ENCODE assay signal across 21 cellular contexts in the genomic region with DNA sequence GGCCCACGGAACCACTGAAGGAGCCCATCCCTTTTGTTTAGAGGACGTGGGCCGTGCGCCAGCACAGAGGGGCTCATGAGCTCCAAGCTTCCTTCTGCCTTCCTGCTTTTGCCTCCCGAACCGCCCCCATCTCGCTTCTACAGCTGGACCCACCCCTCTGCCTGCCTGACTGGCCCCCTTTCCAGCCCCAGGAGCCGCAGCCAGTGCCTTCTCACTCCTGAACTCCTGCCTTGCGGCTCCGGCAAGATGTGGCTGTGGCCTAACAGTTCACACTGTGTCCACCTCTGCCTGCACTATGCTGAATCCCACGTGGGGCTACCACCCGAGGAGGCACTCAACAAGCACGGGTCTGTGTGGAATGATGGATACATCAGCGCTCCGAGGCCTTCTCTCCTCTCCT. TPM values are rescaled to one million over a fixed set of nuclear protein-coding genes. Genes with fewer than 3 reads are reported as not detected.
DNase-seq lines count a peak whose midpoint lies in the region; ATAC-seq and TF ChIP-seq lines count a peak whose summit lies in the region.
"Had no signal": no experiment of that assay in that cellular context is flagged by ENCODE, and none has a peak within 500 bp of the region (broad histone marks: within the 10 kb centered on the region; RNA-seq: fewer than 3 reads in every experiment).

No MANE protein-coding gene starts in this region.

- 92 to 97% methylated on average over 10 to 15 of the region's 15 CpGs for WGBS in endodermal cell (ENCODE audit: insufficient coverage in 1 of 2, insufficient read length in 1 of 2), 2 experiments

- ATAC-seq in Right ventricle myocardium superior (ENCODE audit: poor library complexity) (no peak), left ventricle myocardium superior (no peak), GM21529 (IDR thresholded peaks at IDR 0.05; ENCODE audit: unreplicated experiment) (no peak), HG02588 (IDR thresholded peaks at IDR 0.05; ENCODE audit: unreplicated experiment) (no peak)
- ATAC-seq: GM23338 had no signal

- H3F3A ChIP-seq in neural progenitor cell (ENCODE audit: low read depth): peaks cover 10% of the 10 kb centered on the region

- H3K4me3 Mint-ChIP-seq in endodermal cell (no peak overlapping the region), neural progenitor cell (no peak overlapping the region)
- H3K4me3 Mint-ChIP-seq: CD14-positive monocyte, GM23338 had no signal

- intact Hi-C loops in Right ventricle myocardium superior (cut with DNase I): no loop called here
- intact Hi-C loops in left ventricle myocardium superior (cut with micrococcal nuclease): no loop called here
- intact Hi-C loops in dorsolateral prefrontal cortex (cut with DNase I): no loop called here

- H3K27me3 Mint-ChIP-seq in endodermal cell (ENCODE audit: insufficient read depth) (no peaks in the 10 kb centered on the region), neural progenitor cell (ENCODE audit: insufficient read depth, low read depth) (peaks cover 6% of the 10 kb centered on the region)

- no peak overlapping the region for H3K4me3 ChIP-seq in endodermal cell (ENCODE audit: low read length)
- no peak overlapping the region for H3K4me3 ChIP-seq in neural progenitor cell
- H3K4me3 ChIP-seq in dorsolateral prefrontal cortex: no peak overlapping the region
- H3K4me3 ChIP-seq: GM23338, MG63 had no signal

- H3K27ac Mint-ChIP-seq in endodermal cell: peak overlapping the region; percentile 48
- H3K27ac Mint-ChIP-seq in neural progenitor cell: peak overlapping the region; percentile 81
- H3K27ac Mint-ChIP-seq: GM23338 had no signal

- H3K9ac ChIP-seq in endodermal cell (ENCODE audit: extremely low read depth, low read length, poor library complexity, severe bottlenecking): no peak overlapping the region
- no peak overlapping the region for H3K9ac ChIP-seq in neural progenitor cell

- H3K36me3 ChIP-seq in endodermal cell (ENCODE audit: control insufficient read depth, insufficient read depth, low read length): no peaks in the 10 kb centered on the region
- H3K36me3 ChIP-seq in neural progenitor cell: no peaks in the 10 kb centered on the region
- H3K36me3 ChIP-seq: MG63 had no signal

- H3K27me3 ChIP-seq in endodermal cell (ENCODE audit: control insufficient read depth, insufficient read depth, low read length, poor library complexity, severe bottlenecking) (no peaks in the 10 kb centered on the region), neural progenitor cell (no peaks in the 10 kb centered on the region), dorsolateral prefrontal cortex (no peaks in the 10 kb centered on the region)
- H3K27me3 ChIP-seq: MG63 had no signal

- H3K4me1 Mint-ChIP-seq in endodermal cell (peaks cover 7% of the 10 kb centered on the region), neural progenitor cell (peaks cover 19% of the 10 kb centered on the region)

- no peaks in the 10 kb centered on the region for H3K79me2 ChIP-seq in neural progenitor cell (ENCODE audit: low read depth)

- H3K4me2 ChIP-seq in neural progenitor cell: no peak overlapping the region
- H3K4me2 ChIP-seq: GM23338 had no signal

- DNase-seq in Right ventricle myocardium superior (peak; percentile 33), left ventricle myocardium superior (no peak), endodermal cell (no peak), neural progenitor cell (ENCODE audit: low spot score) (no peak), dorsolateral prefrontal cortex (no peak)
- DNase-seq: 8988T, AML-193, DMS53, GDM1, HCEC 1CT, MG63, NCI-H1417, NCI-H1694 treated with DMSO at 0.1 percent for 48 hours, NCI-H446, NCI-H526 treated with DMSO at 0.1 percent for 48 hours, OCI-M1 had no signal

- no peak for TF ChIP-seq CTCF in endodermal cell (conservative IDR thresholded peaks at IDR 0.05)
- no peak for TF ChIP-seq CTCF in neural progenitor cell (IDR thresholded peaks at IDR 0.05)
- no peak for TF ChIP-seq CTCF in dorsolateral prefrontal cortex (IDR thresholded peaks at IDR 0.05 in 54 of 56, conservative IDR thresholded peaks at IDR 0.05 in 2 of 56; ENCODE audit: low read depth in 1 of 56, partially characterized antibody in 56 of 56)

- H4K20me1 ChIP-seq in neural progenitor cell (ENCODE audit: low read depth): peaks cover 4% of the 10 kb centered on the region

- H3K4me1 ChIP-seq in endodermal cell (ENCODE audit: control insufficient read depth, insufficient read depth, low read length): peaks cover 4% of the 10 kb centered on the region
- peaks cover 12% of the 10 kb centered on the region for H3K4me1 ChIP-seq in neural progenitor cell

- H3K9me3 ChIP-seq in endodermal cell (ENCODE audit: control insufficient read depth, low read length) (no peaks in the 10 kb centered on the region), neural progenitor cell (ENCODE audit: low read depth) (no peaks in the 10 kb centered on the region)
- H3K9me3 ChIP-seq: MG63 had no signal

- H3K36me3 Mint-ChIP-seq in endodermal cell (ENCODE audit: low read depth) (peaks cover 5% of the 10 kb centered on the region), neural progenitor cell (peaks cover 3% of the 10 kb centered on the region)
- H3K36me3 Mint-ChIP-seq: CD14-positive monocyte had no signal

- no peak overlapping the region for H2AFZ ChIP-seq in neural progenitor cell (replicated peaks)
- H2AFZ ChIP-seq: GM23338 had no signal

- no peak overlapping the region for H3K27ac ChIP-seq in endodermal cell (ENCODE audit: low read depth, low read length)
- H3K27ac ChIP-seq in neural progenitor cell: no peak overlapping the region
- no peak overlapping the region for H3K27ac ChIP-seq in dorsolateral prefrontal cortex

- H3K9me3 Mint-ChIP-seq in endodermal cell: peaks cover 7% of the 10 kb centered on the region
- H3K9me3 Mint-ChIP-seq in neural progenitor cell: peaks cover 2% of the 10 kb centered on the region

RNA-seq across cellular contexts. Expression of gene RASD1, which starts 31.9 kb away (rescaled TPM):
- total RNA-seq in Right ventricle myocardium superior: 39.8 TPM
- total RNA-seq in left ventricle myocardium superior: 50.8 TPM
- 1 to 10 TPM; 1.9 to 2.5 TPM for total RNA-seq in endodermal cell
- polyA plus RNA-seq in endodermal cell (2013, experiment 1 of 2): 3.0 TPM
- 2.8 TPM for polyA plus RNA-seq in endodermal cell (2013, experiment 2 of 2)
- total RNA-seq in neural progenitor cell (ENCODE audit: low replicate concordance): 0.88 and 2.8 TPM in 2 replicates
- total RNA-seq in dorsolateral prefrontal cortex: 100 to 1,000 TPM in 102 of 120 experiments, 10 to 100 TPM in 18; 40.4 to 251 (median 136) TPM
- total RNA-seq: LHCN-M2 had no signal

RNA-seq across cellular contexts. Expression of gene MED9, which starts 51.3 kb away (rescaled TPM):
- 37.5 TPM for total RNA-seq in Right ventricle myocardium superior
- 42.0 TPM for total RNA-seq in left ventricle myocardium superior
- 10 to 100 TPM; 18.4 to 20.5 TPM for total RNA-seq in endodermal cell
- polyA plus RNA-seq in endodermal cell (2013, experiment 1 of 2): 17.3 TPM
- 18.8 TPM for polyA plus RNA-seq in endodermal cell (2013, experiment 2 of 2)
- 15.7 and 28.0 TPM in 2 replicates for total RNA-seq in neural progenitor cell (ENCODE audit: low replicate concordance)
- total RNA-seq in dorsolateral prefrontal cortex: 10 to 100 TPM; 19.4 to 47.3 (median 33.7) TPM

Comparison
In these comparisons a context has a peak if more than half of its experiments do, and no peak if none do; other contexts are left out.
1. RNA of gene RASD1, which starts 31.9 kb away (total RNA-seq): 40.4 to 251 TPM in dorsolateral prefrontal cortex, 50.8 TPM in left ventricle myocardium superior (single experiment) and 39.8 TPM in Right ventricle myocardium superior (single experiment); 1.9 to 2.5 TPM in endodermal cell and 0.88 to 2.8 TPM in neural progenitor cell; every median in the first group is over 10 times any median in the second.